In genomic region chr5:61881821-61882220, GRCh38 we compare ENCODE assay signal across 13 cellular contexts.
A peak's percentile ranks its signal among the peaks of the same experiment; 100 is the strongest.
DNase-seq lines count a peak whose midpoint lies in the region; ATAC-seq and TF ChIP-seq lines count a peak whose summit lies in the region.
"Had no signal": no experiment of that assay in that cellular context is flagged by ENCODE, and none has a peak within 500 bp of the region (broad histone marks: within the 10 kb centered on the region; RNA-seq: fewer than 3 reads in every experiment).

No MANE protein-coding gene starts in this region.

- H3K9me3 ChIP-seq in adipocyte (ENCODE audit: control insufficient read depth, low read length): no peaks in the 10 kb centered on the region
- H3K9me3 ChIP-seq: colonic mucosa, upper lobe of left lung had no signal

- no peaks in the 10 kb centered on the region for H3K4me1 Mint-ChIP-seq in HFFc6 (ENCODE audit: low read depth)
- H3K4me1 Mint-ChIP-seq in mesothelial cell of epicardium: peaks cover 9% of the 10 kb centered on the region
- H3K4me1 Mint-ChIP-seq: activated CD4-positive, alpha-beta T cell treated with anti-CD3 and anti-CD28 coated beads for 36 hours; CD4-positive, alpha-beta memory T cell had no signal

- no peak overlapping the region for H3K27ac Mint-ChIP-seq in HFFc6
- no peak overlapping the region for H3K27ac Mint-ChIP-seq in mesothelial cell of epicardium
- H3K27ac Mint-ChIP-seq: activated CD4-positive, alpha-beta T cell treated with anti-CD3 and anti-CD28 coated beads for 36 hours; CD4-positive, alpha-beta memory T cell had no signal

- peaks cover 15% of the 10 kb centered on the region for H3K9me3 Mint-ChIP-seq in HFFc6
- H3K9me3 Mint-ChIP-seq in mesothelial cell of epicardium: peaks cover 4% of the 10 kb centered on the region

- H3K27me3 Mint-ChIP-seq in HFFc6 (ENCODE audit: insufficient read depth) (no peaks in the 10 kb centered on the region; the same call in none of the 2 replicates), mesothelial cell of epicardium (ENCODE audit: low read depth) (peaks cover 31% of the 10 kb centered on the region)

- TF ChIP-seq CTCF in HFFc6 (IDR thresholded peaks at IDR 0.05) (no peak), mesothelial cell of epicardium (IDR thresholded peaks at IDR 0.05; ENCODE audit: unreplicated experiment) (no peak)

- no peak overlapping the region for H3K4me3 ChIP-seq in adipocyte (ENCODE audit: low read length)
- H3K4me3 ChIP-seq: colonic mucosa, upper lobe of left lung had no signal

- no peak overlapping the region for H3K4me3 Mint-ChIP-seq in HFFc6
- no peak overlapping the region for H3K4me3 Mint-ChIP-seq in mesothelial cell of epicardium
- H3K4me3 Mint-ChIP-seq: activated CD4-positive, alpha-beta T cell treated with anti-CD3 and anti-CD28 coated beads for 36 hours; CD4-positive, alpha-beta memory T cell had no signal

- H3K36me3 ChIP-seq in adipocyte (ENCODE audit: control insufficient read depth, insufficient read depth, low read length, severe bottlenecking): no peaks in the 10 kb centered on the region
- H3K36me3 ChIP-seq: colonic mucosa, upper lobe of left lung had no signal

- ATAC-seq in HG03460 (IDR thresholded peaks at IDR 0.05; ENCODE audit: unreplicated experiment): no peak
- ATAC-seq: activated CD4-positive, alpha-beta T cell treated with anti-CD3 and anti-CD28 coated beads for 36 hours had no signal

- no peaks in the 10 kb centered on the region for H3K36me3 Mint-ChIP-seq in HFFc6 (ENCODE audit: low read depth)
- H3K36me3 Mint-ChIP-seq in mesothelial cell of epicardium: no peaks in the 10 kb centered on the region
- H3K36me3 Mint-ChIP-seq: CD4-positive, alpha-beta memory T cell had no signal

- peaks cover 7% of the 10 kb centered on the region for H3K4me1 ChIP-seq in adipocyte (ENCODE audit: control insufficient read depth, insufficient read depth, low read length)
- H3K4me1 ChIP-seq: colonic mucosa, upper lobe of left lung had no signal

- no peak overlapping the region for H3K9ac ChIP-seq in adipocyte (ENCODE audit: low read length)

- intact Hi-C loops in posterior vena cava (cut with DNase I): no loop called here

- H3K27me3 ChIP-seq in adipocyte (replicated peaks; ENCODE audit: control insufficient read depth, insufficient read depth, low read length): peaks cover 18% of the 10 kb centered on the region
- H3K27me3 ChIP-seq: colonic mucosa, upper lobe of left lung had no signal

- DNase-seq in GM04503 (ENCODE audit: low read depth): peak; percentile 2
- peak; percentile 39 for DNase-seq in adipocyte (ENCODE audit: low read depth)
- peak in 31 of 51 donors; percentile 2 to 62 (median 23) for DNase-seq in hypothalamus (lab: John Stamatoyannopoulos, UW)
- DNase-seq in putamen (ENCODE audit: low spot score): peak; percentile 59
- no peak for DNase-seq in posterior vena cava (ENCODE audit: low spot score)
- DNase-seq in HFFc6: no peak
- no peak for DNase-seq in mesothelial cell of epicardium (ENCODE audit: low spot score in 2 of 2, unreplicated experiment in 2 of 2)
- DNase-seq: activated CD4-positive, alpha-beta T cell treated with anti-CD3 and anti-CD28 coated beads for 36 hours; CD4-positive, alpha-beta memory T cell; colonic mucosa; SIG-M5 had no signal

Comparison
In these comparisons a context has a peak if more than half of its experiments do, and no peak if none do; other contexts are left out.
1. DNase-seq: peak in GM04503 (single experiment), adipocyte (single experiment), hypothalamus (31 of 51) and putamen (single experiment); none in posterior vena cava (single experiment), HFFc6 (single experiment) and mesothelial cell of epicardium (0 of 2).